Comparison of ENCODE assay signal across 8 cellular contexts in genomic region chr3:169771651-169772529, GRCh38. TPM values are rescaled to one million over a fixed set of nuclear protein-coding genes. Genes with fewer than 3 reads are reported as not detected.
DNase-seq lines count a peak whose midpoint lies in the region; ATAC-seq lines count a peak whose summit lies in the region.

No MANE protein-coding gene starts in this region.

- ATAC-seq in HG03378 (IDR thresholded peaks at IDR 0.05; ENCODE audit: unreplicated experiment) = peak; percentile 24
- peak; percentile 6 for ATAC-seq in activated CD4-positive, alpha-beta T cell treated with anti-CD3 and anti-CD28 coated beads for 36 hours
- ATAC-seq in left colon = peak; percentile 21
- ATAC-seq in HG03039 (IDR thresholded peaks at IDR 0.05; ENCODE audit: unreplicated experiment) = no peak

- POLR2A ChIA-PET in activated CD4-positive, alpha-beta T cell treated with anti-CD3 and anti-CD28 coated beads for 36 hours (lab: Charles Lee) = interaction anchor here (0.7 to 0.9 kb wide), 2 partner anchors 8 to 391 kb away, joined by 4 to 6 read pairs; no protein-coding TSS in a partner anchor

- DNase-seq in DMS153 (lab: John Stamatoyannopoulos, UW) (peak; percentile 88), NCI-H524 (lab: John Stamatoyannopoulos, UW) (peak; percentile 86 to 94), dedifferentiated amniotic fluid mesenchymal stem cell (ENCODE audit: extremely low spot score) (peak; percentile 83), left colon (peak in 1 of 2 donors; percentile 56)
- peak; percentile 71 for DNase-seq in activated CD4-positive, alpha-beta T cell treated with anti-CD3 and anti-CD28 coated beads for 36 hours
- peak; percentile 43 for DNase-seq in stimulated activated CD4-positive, alpha-beta T cell treated with anti-CD3 and anti-CD28 coated beads, Interleukin-2, amount 100 ng/mL, for 4 hours (ENCODE audit: low read depth)

- H3K9me3 Mint-ChIP-seq in activated CD4-positive, alpha-beta T cell treated with anti-CD3 and anti-CD28 coated beads for 36 hours (ENCODE audit: low read depth) = no peaks in the 10 kb centered on the region

- intact Hi-C loops in activated CD4-positive, alpha-beta T cell treated with anti-CD3 and anti-CD28 coated beads for 36 hours (cut with DNase I, micrococcal nuclease) = loop anchor here in 1 of 2 experiments (1.0 to 10.0 kb wide), 5 partner anchors 13 to 583 kb away; partner anchors contain the start of genes PHC3, SEC62 and SKIL
- intact Hi-C loops in left colon (cut with DNase I, micrococcal nuclease) = no loop called here

- H3K36me3 Mint-ChIP-seq in activated CD4-positive, alpha-beta T cell treated with anti-CD3 and anti-CD28 coated beads for 36 hours (ENCODE audit: low read depth) = peaks cover 25% of the 10 kb centered on the region

- CTCF ChIA-PET in activated CD4-positive, alpha-beta T cell treated with anti-CD3 and anti-CD28 coated beads for 36 hours (lab: Charles Lee) = interaction anchor here (0.6 to 2.6 kb wide), 5 partner anchors 9 to 585 kb away, joined by 3 to 15 read pairs (median 4); no protein-coding TSS in a partner anchor

- no peaks in the 10 kb centered on the region for H3K27me3 Mint-ChIP-seq in activated CD4-positive, alpha-beta T cell treated with anti-CD3 and anti-CD28 coated beads for 36 hours

- H3K4me1 Mint-ChIP-seq in activated CD4-positive, alpha-beta T cell treated with anti-CD3 and anti-CD28 coated beads for 36 hours = peaks cover 37% of the 10 kb centered on the region

- peak overlapping the region; percentile 100 for H3K27ac Mint-ChIP-seq in activated CD4-positive, alpha-beta T cell treated with anti-CD3 and anti-CD28 coated beads for 36 hours

- peak overlapping the region; percentile 99 for H3K4me3 Mint-ChIP-seq in activated CD4-positive, alpha-beta T cell treated with anti-CD3 and anti-CD28 coated beads for 36 hours

RNA-seq across cellular contexts. Expression of gene MYNN, which starts 1.3 kb away (rescaled TPM):
- total RNA-seq in activated CD4-positive, alpha-beta T cell treated with anti-CD3 and anti-CD28 coated beads for 36 hours = 10 to 100 TPM; 13.6 to 14.2 TPM
- 10 to 100 TPM; 10.3 to 12.0 TPM for total RNA-seq in left colon

RNA-seq across cellular contexts. Expression of gene ACTRT3, which starts 2.5 kb away (rescaled TPM):
- total RNA-seq in activated CD4-positive, alpha-beta T cell treated with anti-CD3 and anti-CD28 coated beads for 36 hours = under 1 TPM; 0.40 to 0.62 TPM
- 1 to 10 TPM; 1.1 to 1.5 TPM for total RNA-seq in left colon

RNA-seq across cellular contexts. Expression of gene TERC, which starts 7.0 kb away (rescaled TPM):
- total RNA-seq in activated CD4-positive, alpha-beta T cell treated with anti-CD3 and anti-CD28 coated beads for 36 hours = 10 to 100 TPM in 1 of 2 experiments, 1 to 10 TPM in 1; 2.6 to 11.1 TPM
- total RNA-seq in left colon = 1 to 10 TPM in 1 of 2 donors, not detected in 1; 4.8 TPM

RNA-seq across cellular contexts. Expression of gene LRRIQ4, which starts 40.8 kb away (rescaled TPM):
- under 1 TPM; 0.09 to 0.12 TPM for total RNA-seq in activated CD4-positive, alpha-beta T cell treated with anti-CD3 and anti-CD28 coated beads for 36 hours
- total RNA-seq in left colon = under 1 TPM in 1 of 2 donors, not detected in 1; 0.22 TPM

RNA-seq across cellular contexts. Expression of gene LRRC34, which starts 40.8 kb away (rescaled TPM):
- 1 to 10 TPM; 3.8 TPM for total RNA-seq in activated CD4-positive, alpha-beta T cell treated with anti-CD3 and anti-CD28 coated beads for 36 hours
- total RNA-seq in left colon = under 1 TPM; 0.24 to 0.39 TPM
